Comparison of ENCODE assay signal across 9 cellular contexts in the genomic region with DNA sequence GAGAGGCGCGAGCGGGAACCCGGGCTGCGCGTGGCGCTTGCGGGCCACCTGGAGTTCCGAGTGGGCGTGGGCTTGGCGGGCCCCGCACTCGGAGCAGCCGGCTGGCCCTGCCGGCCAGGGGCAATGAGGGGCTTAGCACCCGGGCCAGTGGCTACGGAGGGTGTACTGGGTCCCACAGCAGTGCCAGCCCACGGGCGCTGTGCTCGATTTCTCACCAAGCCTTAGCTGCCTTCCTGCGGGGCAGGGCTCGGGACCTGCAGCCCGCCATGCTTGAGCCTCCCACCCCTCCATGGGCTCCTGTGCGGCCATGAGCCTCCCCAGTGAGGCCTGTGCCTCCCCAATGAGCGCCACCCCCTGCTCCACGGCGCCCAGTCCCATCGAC. TPM values are rescaled to one million over a fixed set of nuclear protein-coding genes. Genes with fewer than 3 reads are reported as not detected.
"Had no signal": no experiment of that assay in that cellular context is flagged by ENCODE, and none has a peak within 500 bp of the region (broad histone marks: within the 10 kb centered on the region; RNA-seq: fewer than 3 reads in every experiment).

No MANE protein-coding gene starts in this region.

RNA-seq across cellular contexts. Expression of gene DNAI1, which starts 20.7 kb away (rescaled TPM):
- total RNA-seq: activated naive CD8-positive, alpha-beta T cell treated with anti-CD3 and anti-CD28 coated beads for 36 hours; activated naive CD8-positive, alpha-beta T cell treated with anti-CD3 and anti-CD28 coated beads, Interleukin-2, amount 10 ng/mL, durations not matched to agents 7 days and 5 days; activated T-cell treated with anti-CD3 and anti-CD28 coated beads, Interleukin-2, amount 50 U/mL, for 4 hours; activated T-helper 1 cell treated with anti-CD3 and anti-CD28 coated beads, Interleukin-12 subunit alpha, Interleukin-12 subunit beta, Interleukin-2, Interleukin-4 antibody, amounts not matched to agents 30 ng/mL and 10 ng/mL and 1 ng/mL, durations not matched to agents 14 hours and 24 hours and 36 hours; activated T-helper 17 cell treated with anti-CD3 and anti-CD28 coated beads, Interleukin-2, amount 50 U/mL, for 72 hours; activated T-helper 2 cell treated with anti-CD3 and anti-CD28 coated beads, Interferon-gamma antibody, Interleukin-2, Interleukin-4, amounts not matched to agents 10 μg/mL and 5 μg/mL and 100 μg/mL, durations not matched to agents 14 hours and 24 hours and 36 hours; aorta; ascending aorta; bronchial epithelial cell had no signal
- polyA plus RNA-seq: aorta had no signal
